Comparison of ENCODE assay signal across 17 cellular contexts in the genomic region with DNA sequence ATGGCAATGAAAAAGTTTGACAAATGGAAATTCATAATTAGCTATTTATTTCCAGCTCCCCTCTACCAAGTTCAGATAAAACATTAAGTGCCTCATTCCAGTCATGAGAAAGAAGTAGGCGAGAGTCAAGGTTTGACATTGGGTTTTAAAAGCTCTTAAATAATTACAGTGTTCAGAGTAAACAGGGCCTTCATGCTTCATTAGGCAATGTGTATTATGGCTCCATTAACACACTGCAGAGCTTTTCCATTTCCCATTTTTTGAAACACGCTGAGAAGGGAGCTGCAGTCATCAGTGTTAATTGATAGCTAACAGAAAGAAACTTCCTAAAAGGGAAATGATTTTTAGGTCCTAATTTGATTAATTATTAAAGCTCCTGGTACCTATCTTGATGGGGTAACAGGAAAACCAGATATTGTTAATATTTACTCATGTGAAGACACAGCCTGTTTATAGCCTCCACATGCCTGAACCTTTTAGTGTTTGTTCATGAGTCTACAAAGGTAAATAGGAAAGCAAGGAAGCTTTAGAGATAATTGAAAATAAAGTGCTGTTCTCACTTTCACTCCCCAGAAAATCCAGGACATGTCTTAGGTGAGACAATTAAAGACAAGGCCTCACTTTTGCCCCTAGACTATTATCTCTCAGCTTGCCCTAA. TPM values are rescaled to one million over a fixed set of nuclear protein-coding genes. Genes with fewer than 3 reads are reported as not detected.
"Had no signal": no experiment of that assay in that cellular context is flagged by ENCODE, and none has a peak within 500 bp of the region (broad histone marks: within the 10 kb centered on the region; RNA-seq: fewer than 3 reads in every experiment).

No MANE protein-coding gene starts in this region.

- H3K9me3 ChIP-seq: ascending aorta, thyroid gland, uterus had no signal

- H3K4me1 ChIP-seq: ascending aorta, esophagus muscularis mucosa, thyroid gland, uterus had no signal

- H3K4me3 Mint-ChIP-seq: activated CD4-positive, alpha-beta memory T cell treated with anti-CD3 and anti-CD28 coated beads, Interleukin-2, amount 10 ng/mL, durations not matched to agents 7 days and 5 days; activated naive CD8-positive, alpha-beta T cell treated with anti-CD3 and anti-CD28 coated beads, Interleukin-2, amount 10 ng/mL, durations not matched to agents 7 days and 5 days; activated T-cell treated with anti-CD3 and anti-CD28 coated beads, Interleukin-2, amount 50 U/mL, for 72 hours; memory B cell; natural killer cell; stimulated activated effector memory CD8-positive, alpha-beta T cell treated with anti-CD3 and anti-CD28 coated beads, Interleukin-12 subunit alpha, Interleukin-12 subunit beta, amount 100 ng/mL, for 72 hours had no signal

- H3K9me3 Mint-ChIP-seq: activated CD4-positive, alpha-beta memory T cell treated with anti-CD3 and anti-CD28 coated beads, Interleukin-2, amount 10 ng/mL, durations not matched to agents 7 days and 5 days; activated naive CD8-positive, alpha-beta T cell treated with anti-CD3 and anti-CD28 coated beads, Interleukin-2, amount 10 ng/mL, durations not matched to agents 7 days and 5 days; activated T-cell treated with anti-CD3 and anti-CD28 coated beads, Interleukin-2, amount 50 U/mL, for 72 hours; natural killer cell; stimulated activated effector memory CD8-positive, alpha-beta T cell treated with anti-CD3 and anti-CD28 coated beads, Interleukin-12 subunit alpha, Interleukin-12 subunit beta, amount 100 ng/mL, for 72 hours had no signal

- H3K4me3 ChIP-seq: ascending aorta, esophagus muscularis mucosa, left ventricle myocardium inferior, smooth muscle cell, thyroid gland, uterus had no signal

- H3K36me3 Mint-ChIP-seq: activated naive CD8-positive, alpha-beta T cell treated with anti-CD3 and anti-CD28 coated beads, Interleukin-2, amount 10 ng/mL, durations not matched to agents 7 days and 5 days; memory B cell; natural killer cell; stimulated activated effector memory CD8-positive, alpha-beta T cell treated with anti-CD3 and anti-CD28 coated beads, Interleukin-12 subunit alpha, Interleukin-12 subunit beta, amount 100 ng/mL, for 72 hours had no signal

- H3K27me3 ChIP-seq: ascending aorta, thyroid gland, uterus had no signal

- H3K36me3 ChIP-seq: ascending aorta, esophagus muscularis mucosa, left ventricle myocardium inferior, thyroid gland, uterus had no signal

- ATAC-seq: activated T-cell treated with anti-CD3 and anti-CD28 coated beads, Interleukin-2, amount 50 U/mL, for 72 hours; natural killer cell; right cardiac atrium; stimulated activated effector memory CD8-positive, alpha-beta T cell treated with anti-CD3 and anti-CD28 coated beads, Interleukin-12 subunit alpha, Interleukin-12 subunit beta, amount 100 ng/mL, for 72 hours had no signal

- DNase-seq: activated CD4-positive, alpha-beta memory T cell treated with anti-CD3 and anti-CD28 coated beads, Interleukin-2, amount 10 ng/mL, durations not matched to agents 7 days and 5 days; activated CD4-positive, alpha-beta T cell treated with anti-CD3 and anti-CD28 coated beads for 1 hour; activated CD8-positive, alpha-beta memory T cell treated with anti-CD3 and anti-CD28 coated beads, Interleukin-2, amount 50 U/mL, for 4 hours; activated naive CD8-positive, alpha-beta T cell treated with anti-CD3 and anti-CD28 coated beads, Interleukin-2, amount 10 ng/mL, durations not matched to agents 7 days and 5 days; activated T-cell treated with anti-CD3 and anti-CD28 coated beads, Interleukin-2, amount 50 U/mL, for 72 hours; left ventricle myocardium inferior; natural killer cell; posterior cingulate gyrus; right cardiac atrium; thyroid gland; uterus had no signal

- H3K27ac ChIP-seq: ascending aorta, esophagus muscularis mucosa, left ventricle myocardium inferior, thyroid gland, uterus had no signal

- H3K27ac Mint-ChIP-seq: activated CD4-positive, alpha-beta memory T cell treated with anti-CD3 and anti-CD28 coated beads, Interleukin-2, amount 10 ng/mL, durations not matched to agents 7 days and 5 days; activated naive CD8-positive, alpha-beta T cell treated with anti-CD3 and anti-CD28 coated beads, Interleukin-2, amount 10 ng/mL, durations not matched to agents 7 days and 5 days; activated T-cell treated with anti-CD3 and anti-CD28 coated beads, Interleukin-2, amount 50 U/mL, for 72 hours; memory B cell; natural killer cell; stimulated activated effector memory CD8-positive, alpha-beta T cell treated with anti-CD3 and anti-CD28 coated beads, Interleukin-12 subunit alpha, Interleukin-12 subunit beta, amount 100 ng/mL, for 72 hours had no signal

- H3K4me1 Mint-ChIP-seq: activated CD4-positive, alpha-beta memory T cell treated with anti-CD3 and anti-CD28 coated beads, Interleukin-2, amount 10 ng/mL, durations not matched to agents 7 days and 5 days; activated naive CD8-positive, alpha-beta T cell treated with anti-CD3 and anti-CD28 coated beads, Interleukin-2, amount 10 ng/mL, durations not matched to agents 7 days and 5 days; memory B cell; natural killer cell; stimulated activated effector memory CD8-positive, alpha-beta T cell treated with anti-CD3 and anti-CD28 coated beads, Interleukin-12 subunit alpha, Interleukin-12 subunit beta, amount 100 ng/mL, for 72 hours had no signal

RNA-seq across cellular contexts. Expression of gene SST, which starts 28.7 kb away (rescaled TPM):
- total RNA-seq: activated CD4-positive, alpha-beta memory T cell treated with anti-CD3 and anti-CD28 coated beads, Interleukin-2, amount 10 ng/mL, durations not matched to agents 7 days and 5 days; activated naive CD8-positive, alpha-beta T cell treated with anti-CD3 and anti-CD28 coated beads, Interleukin-2, amount 10 ng/mL, durations not matched to agents 7 days and 5 days; activated T-cell treated with anti-CD3 and anti-CD28 coated beads, Interleukin-2, amount 50 U/mL, for 72 hours; ascending aorta; fibroblast of villous mesenchyme; left ventricle myocardium inferior; natural killer cell; smooth muscle cell had no signal
- polyA plus RNA-seq: smooth muscle cell had no signal
